1 cellular context compared by ENCODE assay signal in the genomic region with DNA sequence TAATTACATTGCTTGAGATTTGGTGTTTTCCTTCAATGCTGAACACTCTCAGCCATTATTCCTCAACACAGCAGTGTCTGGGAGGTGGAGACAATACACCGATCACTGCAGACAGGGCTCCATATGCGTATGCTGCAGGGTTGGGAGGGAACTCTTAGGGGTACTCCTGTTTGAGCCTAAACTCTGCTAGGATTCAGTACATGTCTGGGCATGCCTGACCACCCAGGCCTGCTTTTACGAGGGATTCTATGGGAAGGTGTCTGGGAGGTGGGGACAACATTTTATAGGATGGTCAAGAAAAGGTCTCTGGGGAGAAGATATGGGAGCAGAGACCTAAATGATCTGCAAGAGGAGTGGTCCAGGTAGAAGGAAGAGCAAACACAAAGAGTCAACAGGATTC.
TF ChIP-seq lines count a peak whose summit lies in the region.

No MANE protein-coding gene starts in this region.

TF ChIP-seq in GM23338, 12 proteins besides CTCF, POLR2A, EP300 and RAD21 (continued from another document):
- TF ChIP-seq, protein P1, sequence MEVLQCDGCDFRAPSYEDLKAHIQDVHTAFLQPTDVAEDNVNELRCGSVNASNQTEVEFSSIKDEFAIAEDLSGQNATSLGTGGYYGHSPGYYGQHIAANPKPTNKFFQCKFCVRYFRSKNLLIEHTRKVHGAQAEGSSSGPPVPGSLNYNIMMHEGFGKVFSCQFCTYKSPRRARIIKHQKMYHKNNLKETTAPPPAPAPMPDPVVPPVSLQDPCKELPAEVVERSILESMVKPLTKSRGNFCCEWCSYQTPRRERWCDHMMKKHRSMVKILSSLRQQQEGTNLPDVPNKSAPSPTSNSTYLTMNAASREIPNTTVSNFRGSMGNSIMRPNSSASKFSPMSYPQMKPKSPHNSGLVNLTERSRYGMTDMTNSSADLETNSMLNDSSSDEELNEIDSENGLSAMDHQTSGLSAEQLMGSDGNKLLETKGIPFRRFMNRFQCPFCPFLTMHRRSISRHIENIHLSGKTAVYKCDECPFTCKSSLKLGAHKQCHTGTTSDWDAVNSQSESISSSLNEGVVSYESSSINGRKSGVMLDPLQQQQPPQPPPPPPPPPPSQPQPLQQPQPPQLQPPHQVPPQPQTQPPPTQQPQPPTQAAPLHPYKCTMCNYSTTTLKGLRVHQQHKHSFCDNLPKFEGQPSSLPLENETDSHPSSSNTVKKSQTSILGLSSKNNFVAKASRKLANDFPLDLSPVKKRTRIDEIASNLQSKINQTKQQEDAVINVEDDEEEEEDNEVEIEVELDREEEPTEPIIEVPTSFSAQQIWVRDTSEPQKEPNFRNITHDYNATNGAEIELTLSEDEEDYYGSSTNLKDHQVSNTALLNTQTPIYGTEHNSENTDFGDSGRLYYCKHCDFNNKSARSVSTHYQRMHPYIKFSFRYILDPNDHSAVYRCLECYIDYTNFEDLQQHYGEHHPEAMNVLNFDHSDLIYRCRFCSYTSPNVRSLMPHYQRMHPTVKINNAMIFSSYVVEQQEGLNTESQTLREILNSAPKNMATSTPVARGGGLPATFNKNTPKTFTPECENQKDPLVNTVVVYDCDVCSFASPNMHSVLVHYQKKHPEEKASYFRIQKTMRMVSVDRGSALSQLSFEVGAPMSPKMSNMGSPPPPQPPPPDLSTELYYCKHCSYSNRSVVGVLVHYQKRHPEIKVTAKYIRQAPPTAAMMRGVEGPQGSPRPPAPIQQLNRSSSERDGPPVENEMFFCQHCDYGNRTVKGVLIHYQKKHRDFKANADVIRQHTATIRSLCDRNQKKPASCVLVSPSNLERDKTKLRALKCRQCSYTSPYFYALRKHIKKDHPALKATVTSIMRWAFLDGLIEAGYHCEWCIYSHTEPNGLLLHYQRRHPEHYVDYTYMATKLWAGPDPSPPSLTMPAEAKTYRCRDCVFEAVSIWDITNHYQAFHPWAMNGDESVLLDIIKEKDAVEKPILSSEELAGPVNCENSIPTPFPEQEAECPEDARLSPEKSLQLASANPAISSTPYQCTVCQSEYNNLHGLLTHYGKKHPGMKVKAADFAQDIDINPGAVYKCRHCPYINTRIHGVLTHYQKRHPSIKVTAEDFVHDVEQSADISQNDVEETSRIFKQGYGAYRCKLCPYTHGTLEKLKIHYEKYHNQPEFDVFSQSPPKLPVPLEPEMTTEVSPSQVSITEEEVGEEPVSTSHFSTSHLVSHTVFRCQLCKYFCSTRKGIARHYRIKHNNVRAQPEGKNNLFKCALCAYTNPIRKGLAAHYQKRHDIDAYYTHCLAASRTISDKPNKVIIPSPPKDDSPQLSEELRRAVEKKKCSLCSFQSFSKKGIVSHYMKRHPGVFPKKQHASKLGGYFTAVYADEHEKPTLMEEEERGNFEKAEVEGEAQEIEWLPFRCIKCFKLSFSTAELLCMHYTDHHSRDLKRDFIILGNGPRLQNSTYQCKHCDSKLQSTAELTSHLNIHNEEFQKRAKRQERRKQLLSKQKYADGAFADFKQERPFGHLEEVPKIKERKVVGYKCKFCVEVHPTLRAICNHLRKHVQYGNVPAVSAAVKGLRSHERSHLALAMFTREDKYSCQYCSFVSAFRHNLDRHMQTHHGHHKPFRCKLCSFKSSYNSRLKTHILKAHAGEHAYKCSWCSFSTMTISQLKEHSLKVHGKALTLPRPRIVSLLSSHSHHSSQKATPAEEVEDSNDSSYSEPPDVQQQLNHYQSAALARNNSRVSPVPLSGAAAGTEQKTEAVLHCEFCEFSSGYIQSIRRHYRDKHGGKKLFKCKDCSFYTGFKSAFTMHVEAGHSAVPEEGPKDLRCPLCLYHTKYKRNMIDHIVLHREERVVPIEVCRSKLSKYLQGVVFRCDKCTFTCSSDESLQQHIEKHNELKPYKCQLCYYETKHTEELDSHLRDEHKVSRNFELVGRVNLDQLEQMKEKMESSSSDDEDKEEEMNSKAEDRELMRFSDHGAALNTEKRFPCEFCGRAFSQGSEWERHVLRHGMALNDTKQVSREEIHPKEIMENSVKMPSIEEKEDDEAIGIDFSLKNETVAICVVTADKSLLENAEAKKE (CRISPR knock-in tag; IDR thresholded peaks at IDR 0.05) = no peak
- TF ChIP-seq ZNF114 (CRISPR knock-in tag; IDR thresholded peaks at IDR 0.05) (no peak), ZNF331 (CRISPR knock-in tag; IDR thresholded peaks at IDR 0.05; ENCODE audit: low read depth) (no peak), NANOG (IDR thresholded peaks at IDR 0.05; ENCODE audit: borderline replicate concordance) (no peak), EZH2phosphoT487 (IDR thresholded peaks at IDR 0.05; ENCODE audit: unreplicated experiment) (no peak), EZH2 (IDR thresholded peaks at IDR 0.05; ENCODE audit: low read depth, unreplicated experiment) (no peak)
- TF ChIP-seq, protein P2, sequence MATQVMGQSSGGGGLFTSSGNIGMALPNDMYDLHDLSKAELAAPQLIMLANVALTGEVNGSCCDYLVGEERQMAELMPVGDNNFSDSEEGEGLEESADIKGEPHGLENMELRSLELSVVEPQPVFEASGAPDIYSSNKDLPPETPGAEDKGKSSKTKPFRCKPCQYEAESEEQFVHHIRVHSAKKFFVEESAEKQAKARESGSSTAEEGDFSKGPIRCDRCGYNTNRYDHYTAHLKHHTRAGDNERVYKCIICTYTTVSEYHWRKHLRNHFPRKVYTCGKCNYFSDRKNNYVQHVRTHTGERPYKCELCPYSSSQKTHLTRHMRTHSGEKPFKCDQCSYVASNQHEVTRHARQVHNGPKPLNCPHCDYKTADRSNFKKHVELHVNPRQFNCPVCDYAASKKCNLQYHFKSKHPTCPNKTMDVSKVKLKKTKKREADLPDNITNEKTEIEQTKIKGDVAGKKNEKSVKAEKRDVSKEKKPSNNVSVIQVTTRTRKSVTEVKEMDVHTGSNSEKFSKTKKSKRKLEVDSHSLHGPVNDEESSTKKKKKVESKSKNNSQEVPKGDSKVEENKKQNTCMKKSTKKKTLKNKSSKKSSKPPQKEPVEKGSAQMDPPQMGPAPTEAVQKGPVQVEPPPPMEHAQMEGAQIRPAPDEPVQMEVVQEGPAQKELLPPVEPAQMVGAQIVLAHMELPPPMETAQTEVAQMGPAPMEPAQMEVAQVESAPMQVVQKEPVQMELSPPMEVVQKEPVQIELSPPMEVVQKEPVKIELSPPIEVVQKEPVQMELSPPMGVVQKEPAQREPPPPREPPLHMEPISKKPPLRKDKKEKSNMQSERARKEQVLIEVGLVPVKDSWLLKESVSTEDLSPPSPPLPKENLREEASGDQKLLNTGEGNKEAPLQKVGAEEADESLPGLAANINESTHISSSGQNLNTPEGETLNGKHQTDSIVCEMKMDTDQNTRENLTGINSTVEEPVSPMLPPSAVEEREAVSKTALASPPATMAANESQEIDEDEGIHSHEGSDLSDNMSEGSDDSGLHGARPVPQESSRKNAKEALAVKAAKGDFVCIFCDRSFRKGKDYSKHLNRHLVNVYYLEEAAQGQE (IDR thresholded peaks at IDR 0.05; ENCODE audit: unreplicated experiment) = no peak
- TF ChIP-seq, protein P3, sequence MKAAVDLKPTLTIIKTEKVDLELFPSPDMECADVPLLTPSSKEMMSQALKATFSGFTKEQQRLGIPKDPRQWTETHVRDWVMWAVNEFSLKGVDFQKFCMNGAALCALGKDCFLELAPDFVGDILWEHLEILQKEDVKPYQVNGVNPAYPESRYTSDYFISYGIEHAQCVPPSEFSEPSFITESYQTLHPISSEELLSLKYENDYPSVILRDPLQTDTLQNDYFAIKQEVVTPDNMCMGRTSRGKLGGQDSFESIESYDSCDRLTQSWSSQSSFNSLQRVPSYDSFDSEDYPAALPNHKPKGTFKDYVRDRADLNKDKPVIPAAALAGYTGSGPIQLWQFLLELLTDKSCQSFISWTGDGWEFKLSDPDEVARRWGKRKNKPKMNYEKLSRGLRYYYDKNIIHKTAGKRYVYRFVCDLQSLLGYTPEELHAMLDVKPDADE (IDR thresholded peaks at IDR 0.05) = no peak
